Comparison of ENCODE assay signal across 1 cellular context in genomic region chr3:114290911-114291901, GRCh38.
TF ChIP-seq lines count a peak whose summit lies in the region.

No MANE protein-coding gene starts in this region.

TF ChIP-seq in HEK293, 187 proteins besides CTCF, POLR2A, EP300 and RAD21 (continued from another document):
- TF ChIP-seq, protein P1, sequence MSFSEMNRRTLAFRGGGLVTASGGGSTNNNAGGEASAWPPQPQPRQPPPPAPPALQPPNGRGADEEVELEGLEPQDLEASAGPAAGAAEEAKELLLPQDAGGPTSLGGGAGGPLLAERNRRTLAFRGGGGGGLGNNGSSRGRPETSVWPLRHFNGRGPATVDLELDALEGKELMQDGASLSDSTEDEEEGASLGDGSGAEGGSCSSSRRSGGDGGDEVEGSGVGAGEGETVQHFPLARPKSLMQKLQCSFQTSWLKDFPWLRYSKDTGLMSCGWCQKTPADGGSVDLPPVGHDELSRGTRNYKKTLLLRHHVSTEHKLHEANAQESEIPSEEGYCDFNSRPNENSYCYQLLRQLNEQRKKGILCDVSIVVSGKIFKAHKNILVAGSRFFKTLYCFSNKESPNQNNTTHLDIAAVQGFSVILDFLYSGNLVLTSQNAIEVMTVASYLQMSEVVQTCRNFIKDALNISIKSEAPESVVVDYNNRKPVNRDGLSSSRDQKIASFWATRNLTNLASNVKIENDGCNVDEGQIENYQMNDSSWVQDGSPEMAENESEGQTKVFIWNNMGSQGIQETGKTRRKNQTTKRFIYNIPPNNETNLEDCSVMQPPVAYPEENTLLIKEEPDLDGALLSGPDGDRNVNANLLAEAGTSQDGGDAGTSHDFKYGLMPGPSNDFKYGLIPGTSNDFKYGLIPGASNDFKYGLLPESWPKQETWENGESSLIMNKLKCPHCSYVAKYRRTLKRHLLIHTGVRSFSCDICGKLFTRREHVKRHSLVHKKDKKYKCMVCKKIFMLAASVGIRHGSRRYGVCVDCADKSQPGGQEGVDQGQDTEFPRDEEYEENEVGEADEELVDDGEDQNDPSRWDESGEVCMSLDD (tag by site-specific recombination; IDR thresholded peaks at IDR 0.05), result no peak
- TF ChIP-seq ZNF837 (tag by site-specific recombination; IDR thresholded peaks at IDR 0.05) (no peak), GLIS1 (tag by site-specific recombination; IDR thresholded peaks at IDR 0.05) (peak; percentile 44; the same call in 1 of the 2 replicates), FEZF1 (tag by site-specific recombination; IDR thresholded peaks at IDR 0.05) (no peak), ZNF629 (tag by site-specific recombination; IDR thresholded peaks at IDR 0.05) (no peak), KLF7 (tag by site-specific recombination; IDR thresholded peaks at IDR 0.05; ENCODE audit: borderline replicate concordance) (no peak), IKZF3 (tag by site-specific recombination; IDR thresholded peaks at IDR 0.05) (no peak), ZNF146 (tag by site-specific recombination; IDR thresholded peaks at IDR 0.05) (no peak), ZNF114 (tag by site-specific recombination; IDR thresholded peaks at IDR 0.05) (no peak), ZBTB48 (tag by site-specific recombination; IDR thresholded peaks at IDR 0.05) (no peak), ZNF514 (tag by site-specific recombination; IDR thresholded peaks at IDR 0.05) (no peak), WT1 (tag by site-specific recombination; IDR thresholded peaks at IDR 0.05) (no peak), ZNF155 (tag by site-specific recombination; IDR thresholded peaks at IDR 0.05) (no peak), KLF16 (tag by site-specific recombination; IDR thresholded peaks at IDR 0.05) (no peak), AEBP2 (tag by site-specific recombination; IDR thresholded peaks at IDR 0.05; ENCODE audit: borderline replicate concordance) (no peak), ZIC2 (tag by site-specific recombination; IDR thresholded peaks at IDR 0.05) (peak; percentile 36; the same call in 1 of the 2 replicates), ZNF624 (tag by site-specific recombination; IDR thresholded peaks at IDR 0.05) (no peak), ZNF843 (tag by site-specific recombination; IDR thresholded peaks at IDR 0.05) (no peak)
- TF ChIP-seq, protein P2, sequence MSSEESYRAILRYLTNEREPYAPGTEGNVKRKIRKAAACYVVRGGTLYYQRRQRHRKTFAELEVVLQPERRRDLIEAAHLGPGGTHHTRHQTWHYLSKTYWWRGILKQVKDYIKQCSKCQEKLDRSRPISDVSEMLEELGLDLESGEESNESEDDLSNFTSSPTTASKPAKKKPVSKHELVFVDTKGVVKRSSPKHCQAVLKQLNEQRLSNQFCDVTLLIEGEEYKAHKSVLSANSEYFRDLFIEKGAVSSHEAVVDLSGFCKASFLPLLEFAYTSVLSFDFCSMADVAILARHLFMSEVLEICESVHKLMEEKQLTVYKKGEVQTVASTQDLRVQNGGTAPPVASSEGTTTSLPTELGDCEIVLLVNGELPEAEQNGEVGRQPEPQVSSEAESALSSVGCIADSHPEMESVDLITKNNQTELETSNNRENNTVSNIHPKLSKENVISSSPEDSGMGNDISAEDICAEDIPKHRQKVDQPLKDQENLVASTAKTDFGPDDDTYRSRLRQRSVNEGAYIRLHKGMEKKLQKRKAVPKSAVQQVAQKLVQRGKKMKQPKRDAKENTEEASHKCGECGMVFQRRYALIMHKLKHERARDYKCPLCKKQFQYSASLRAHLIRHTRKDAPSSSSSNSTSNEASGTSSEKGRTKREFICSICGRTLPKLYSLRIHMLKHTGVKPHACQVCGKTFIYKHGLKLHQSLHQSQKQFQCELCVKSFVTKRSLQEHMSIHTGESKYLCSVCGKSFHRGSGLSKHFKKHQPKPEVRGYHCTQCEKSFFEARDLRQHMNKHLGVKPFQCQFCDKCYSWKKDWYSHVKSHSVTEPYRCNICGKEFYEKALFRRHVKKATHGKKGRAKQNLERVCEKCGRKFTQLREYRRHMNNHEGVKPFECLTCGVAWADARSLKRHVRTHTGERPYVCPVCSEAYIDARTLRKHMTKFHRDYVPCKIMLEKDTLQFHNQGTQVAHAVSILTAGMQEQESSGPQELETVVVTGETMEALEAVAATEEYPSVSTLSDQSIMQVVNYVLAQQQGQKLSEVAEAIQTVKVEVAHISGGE (tag by site-specific recombination; conservative IDR thresholded peaks at IDR 0.05; ENCODE audit: low read depth), result peak; percentile 88
